In genomic region chr16:67017810-67018488, GRCh38 we compare ENCODE assay signal across 8 cellular contexts. TPM values are rescaled to one million over a fixed set of nuclear protein-coding genes. Genes with fewer than 3 reads are reported as not detected.
DNase-seq lines count a peak whose midpoint lies in the region; ATAC-seq and TF ChIP-seq lines count a peak whose summit lies in the region.

No MANE protein-coding gene starts in this region.

- no peak overlapping the region for H3K4me3 ChIP-seq in H7 (ENCODE audit: insufficient read depth, low read depth, low read length)
- no peak overlapping the region for H3K4me3 ChIP-seq in MG63
- no peak overlapping the region for H3K4me3 ChIP-seq in gastroesophageal sphincter
- no peak overlapping the region for H3K4me3 ChIP-seq in vagina

- intact Hi-C loops in activated T-helper 1 cell treated with anti-CD3 and anti-CD28 coated beads, Interleukin-12 subunit alpha, Interleukin-12 subunit beta, Interleukin-2, Interleukin-4 antibody, amounts not matched to agents 30 ng/mL and 10 ng/mL and 1 ng/mL, durations not matched to agents 14 hours and 24 hours and 36 hours (cut with micrococcal nuclease): loop anchor here (1.0 to 5.0 kb wide), 7 partner anchors 10 to 167 kb away; partner anchors contain the start of gene PHAF1
- intact Hi-C loops in vagina (cut with DNase I): loop anchor here (5.0 kb wide), 1 partner anchor 174 kb away; the partner anchor contains the start of genes E2F4 and EXOC3L1

- TF ChIP-seq EP300 in gastroesophageal sphincter (IDR thresholded peaks at IDR 0.05): no peak

- H3K36me3 Mint-ChIP-seq in activated T-helper 1 cell treated with anti-CD3 and anti-CD28 coated beads, Interleukin-12 subunit alpha, Interleukin-12 subunit beta, Interleukin-2, Interleukin-4 antibody, amounts not matched to agents 30 ng/mL and 10 ng/mL and 1 ng/mL, durations not matched to agents 14 hours and 24 hours and 36 hours (ENCODE audit: low read depth): peaks cover under 1% of the 10 kb centered on the region

- H3K27me3 Mint-ChIP-seq in activated T-helper 1 cell treated with anti-CD3 and anti-CD28 coated beads, Interleukin-12 subunit alpha, Interleukin-12 subunit beta, Interleukin-2, Interleukin-4 antibody, amounts not matched to agents 30 ng/mL and 10 ng/mL and 1 ng/mL, durations not matched to agents 14 hours and 24 hours and 36 hours (ENCODE audit: insufficient read depth): peaks cover 3% of the 10 kb centered on the region

- TF ChIP-seq POLR2A in gastroesophageal sphincter (IDR thresholded peaks at IDR 0.05) (no peak), vagina (IDR thresholded peaks at IDR 0.05) (no peak)

- H3K4me1 ChIP-seq in gastroesophageal sphincter (peaks cover 0 to 21% (median 13%) of the 10 kb centered on the region in 3 donors), vagina (peaks cover 20% of the 10 kb centered on the region)

- peaks cover 26% of the 10 kb centered on the region for H3K27me3 ChIP-seq in H7 (ENCODE audit: control insufficient read depth, insufficient read depth, low read length)
- no peaks in the 10 kb centered on the region for H3K27me3 ChIP-seq in MG63
- no peaks in the 10 kb centered on the region for H3K27me3 ChIP-seq in gastroesophageal sphincter
- H3K27me3 ChIP-seq in vagina: no peaks in the 10 kb centered on the region

- ATAC-seq in gastroesophageal sphincter: peak; percentile 52

- no peaks in the 10 kb centered on the region for H3K9me3 ChIP-seq in MG63
- H3K9me3 ChIP-seq in gastroesophageal sphincter: no peaks in the 10 kb centered on the region
- no peaks in the 10 kb centered on the region for H3K9me3 ChIP-seq in vagina

- peak overlapping the region; percentile 7 for H3K4me3 Mint-ChIP-seq in activated T-helper 1 cell treated with anti-CD3 and anti-CD28 coated beads, Interleukin-12 subunit alpha, Interleukin-12 subunit beta, Interleukin-2, Interleukin-4 antibody, amounts not matched to agents 30 ng/mL and 10 ng/mL and 1 ng/mL, durations not matched to agents 14 hours and 24 hours and 36 hours

- H3K9me3 Mint-ChIP-seq in activated T-helper 1 cell treated with anti-CD3 and anti-CD28 coated beads, Interleukin-12 subunit alpha, Interleukin-12 subunit beta, Interleukin-2, Interleukin-4 antibody, amounts not matched to agents 30 ng/mL and 10 ng/mL and 1 ng/mL, durations not matched to agents 14 hours and 24 hours and 36 hours: no peaks in the 10 kb centered on the region

- H3K27ac ChIP-seq in gastroesophageal sphincter: no peak overlapping the region
- H3K27ac ChIP-seq in vagina: no peak overlapping the region

- H3K36me3 ChIP-seq in H7 (replicated peaks; ENCODE audit: control insufficient read depth, insufficient read depth, low read length): no peaks in the 10 kb centered on the region
- no peaks in the 10 kb centered on the region for H3K36me3 ChIP-seq in MG63
- H3K36me3 ChIP-seq in gastroesophageal sphincter: no peaks in the 10 kb centered on the region
- no peaks in the 10 kb centered on the region for H3K36me3 ChIP-seq in vagina

- peak; percentile 60 for DNase-seq in GM04503 (ENCODE audit: low read depth)
- DNase-seq in H7: peak; percentile 92
- DNase-seq in MG63: peak; percentile 75
- peak; percentile 94 for DNase-seq in RPMI8226
- peak; percentile 85 for DNase-seq in activated T-helper 1 cell treated with anti-CD3 and anti-CD28 coated beads, Interleukin-12 subunit alpha, Interleukin-12 subunit beta, Interleukin-2, Interleukin-4 antibody, amounts not matched to agents 30 ng/mL and 10 ng/mL and 1 ng/mL, durations not matched to agents 14 hours and 24 hours and 36 hours (ENCODE audit: low spot score)
- DNase-seq in pons (ENCODE audit: low spot score): peak; percentile 59
- DNase-seq in vagina (ENCODE audit: extremely low spot score in 2 of 2): peak in 1 of 2 donors; percentile 58

- peaks cover 40% of the 10 kb centered on the region for H3K4me1 Mint-ChIP-seq in activated T-helper 1 cell treated with anti-CD3 and anti-CD28 coated beads, Interleukin-12 subunit alpha, Interleukin-12 subunit beta, Interleukin-2, Interleukin-4 antibody, amounts not matched to agents 30 ng/mL and 10 ng/mL and 1 ng/mL, durations not matched to agents 14 hours and 24 hours and 36 hours (ENCODE audit: low read depth)

- TF ChIP-seq CTCF in gastroesophageal sphincter (IDR thresholded peaks at IDR 0.05) (peak in 3 of 4 experiments; percentile 57 to 69 (median 63)), vagina (IDR thresholded peaks at IDR 0.05) (peak in 2 of 3 experiments; percentile 13 to 58)

- peak overlapping the region; percentile 40 for H3K27ac Mint-ChIP-seq in activated T-helper 1 cell treated with anti-CD3 and anti-CD28 coated beads, Interleukin-12 subunit alpha, Interleukin-12 subunit beta, Interleukin-2, Interleukin-4 antibody, amounts not matched to agents 30 ng/mL and 10 ng/mL and 1 ng/mL, durations not matched to agents 14 hours and 24 hours and 36 hours

- WGBS in gastroesophageal sphincter (ENCODE audit: low coverage in 1 of 2), 2 donors: 25 to 60% methylated on average over 1 to 4 of the region's 6 CpGs

RNA-seq across cellular contexts. Expression of gene CBFB, which starts 11.0 kb away (rescaled TPM):
- 31.4 and 49.3 TPM in 2 replicates for total RNA-seq in H7 (2014; rRNA removed; shearing (Covaris generic))
- total RNA-seq in MG63 (2014; rRNA removed; shearing (Covaris generic); ENCODE audit: low replicate concordance): 15.8 and 22.5 TPM in 2 replicates
- total RNA-seq in activated T-helper 1 cell treated with anti-CD3 and anti-CD28 coated beads, Interleukin-12 subunit alpha, Interleukin-12 subunit beta, Interleukin-2, Interleukin-4 antibody, amounts not matched to agents 30 ng/mL and 10 ng/mL and 1 ng/mL, durations not matched to agents 14 hours and 24 hours and 36 hours: 171 and 175 TPM in 2 replicates
- total RNA-seq in gastroesophageal sphincter (10 to 100 TPM; 26.5 to 39.3 (median 27.5) TPM), vagina (33.9 TPM)

RNA-seq across cellular contexts. Expression of gene CES4A, which starts 29.6 kb away (rescaled TPM):
- total RNA-seq in H7 (2014; rRNA removed; shearing (Covaris generic)): 0.07 and 0.45 TPM in 2 replicates
- total RNA-seq in MG63 (2014; rRNA removed; shearing (Covaris generic); ENCODE audit: low replicate concordance): 0.82 TPM in 1 of 2 replicates, not detected in the other
- 33.2 and 34.2 TPM in 2 replicates for total RNA-seq in activated T-helper 1 cell treated with anti-CD3 and anti-CD28 coated beads, Interleukin-12 subunit alpha, Interleukin-12 subunit beta, Interleukin-2, Interleukin-4 antibody, amounts not matched to agents 30 ng/mL and 10 ng/mL and 1 ng/mL, durations not matched to agents 14 hours and 24 hours and 36 hours
- 1 to 10 TPM; 1.2 to 6.1 (median 2.6) TPM for total RNA-seq in gastroesophageal sphincter
- 12.5 TPM for total RNA-seq in vagina

RNA-seq across cellular contexts. Expression of gene CES3, which starts 56.9 kb away (rescaled TPM):
- 0.31 and 0.44 TPM in 2 replicates for total RNA-seq in H7 (2014; rRNA removed; shearing (Covaris generic))
- total RNA-seq in MG63 (2014; rRNA removed; shearing (Covaris generic); ENCODE audit: low replicate concordance): 1.3 and 1.9 TPM in 2 replicates
- total RNA-seq in activated T-helper 1 cell treated with anti-CD3 and anti-CD28 coated beads, Interleukin-12 subunit alpha, Interleukin-12 subunit beta, Interleukin-2, Interleukin-4 antibody, amounts not matched to agents 30 ng/mL and 10 ng/mL and 1 ng/mL, durations not matched to agents 14 hours and 24 hours and 36 hours: 5.6 and 7.3 TPM in 2 replicates
- under 1 TPM in 3 of 4 donors, not detected in 1; 0.13 to 0.49 (median 0.39) TPM for total RNA-seq in gastroesophageal sphincter
- 0.98 TPM for total RNA-seq in vagina
